Comparison of ENCODE assay signal across 7 cellular contexts in the genomic region with DNA sequence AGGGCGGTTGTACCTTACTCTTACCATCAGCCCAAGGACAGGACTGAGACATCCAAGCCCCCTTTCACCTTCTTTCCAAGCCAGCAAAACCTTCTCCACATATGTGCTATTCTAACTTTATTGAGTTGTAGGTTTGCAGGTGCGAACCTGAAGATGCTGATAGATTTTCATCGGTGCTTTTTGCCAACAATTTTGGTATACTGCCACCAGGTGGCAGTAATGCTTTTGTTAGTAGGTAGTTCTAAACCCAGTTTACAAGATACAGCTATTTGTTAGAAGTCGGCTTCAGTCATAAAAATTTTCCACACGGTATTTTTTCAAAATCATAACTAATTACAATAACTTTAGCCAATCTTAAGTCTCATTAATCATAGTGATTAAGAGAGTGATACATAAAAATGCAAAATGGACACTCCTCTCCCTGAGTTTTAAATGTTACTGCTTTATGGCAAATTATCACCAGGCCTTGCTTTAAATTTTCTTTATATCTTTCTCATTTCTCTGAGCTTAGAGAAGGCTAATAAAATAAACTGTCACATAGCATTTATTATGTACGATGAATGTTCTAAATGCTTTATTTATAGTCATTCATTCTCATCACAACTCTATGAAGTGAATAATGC. TPM values are rescaled to one million over a fixed set of nuclear protein-coding genes. Genes with fewer than 3 reads are reported as not detected.
DNase-seq lines count a peak whose midpoint lies in the region; ATAC-seq and TF ChIP-seq lines count a peak whose summit lies in the region.

No MANE protein-coding gene starts in this region.

- no peak for TF ChIP-seq POLR2A in breast epithelium (IDR thresholded peaks at IDR 0.05)

- ATAC-seq in GM21528 (IDR thresholded peaks at IDR 0.05; ENCODE audit: low FRiP score, unreplicated experiment): no peak

- H3K4me1 ChIP-seq in breast epithelium: no peaks in the 10 kb centered on the region

- H3K27ac ChIP-seq in breast epithelium: no peak overlapping the region

- intact Hi-C loops in breast epithelium (cut with DNase I; ENCODE audit: low total_unique reads): no loop called here

- H3K36me3 ChIP-seq in breast epithelium: no peaks in the 10 kb centered on the region

- peak; percentile 3 for DNase-seq in DMS 273 treated with DMSO at 0.1 percent for 48 hours (lab: John Stamatoyannopoulos, UW)
- peak; percentile 54 for DNase-seq in HCEC 1CT
- peak; percentile 68 for DNase-seq in OCI-M1 (lab: John Stamatoyannopoulos, UW)
- no peak for DNase-seq in breast epithelium (ENCODE audit: low spot score in 2 of 2)
- DNase-seq in lung microvascular endothelial cell (ENCODE audit: low read depth in 2 of 2): peak; percentile 68 to 75
- DNase-seq in DMS79 treated with DMSO at 0.1 percent for 48 hours (lab: John Stamatoyannopoulos, UW): no peak

- peaks cover 0 to 29% of the 10 kb centered on the region in 2 donors for H3K27me3 ChIP-seq in breast epithelium

- no peaks in the 10 kb centered on the region for H3K9me3 ChIP-seq in breast epithelium

- peak in 2 of 3 donors; percentile 28 to 42 for TF ChIP-seq CTCF in breast epithelium (IDR thresholded peaks at IDR 0.05)

- H3K4me3 ChIP-seq in breast epithelium: no peak overlapping the region

RNA-seq across cellular contexts. Expression of a gene that starts 0.6 kb away (rescaled TPM):
- total RNA-seq in breast epithelium (not detected), lung microvascular endothelial cell (not detected in 2 replicates)

RNA-seq across cellular contexts. Expression of a gene that starts 52.3 kb away (rescaled TPM):
- total RNA-seq in breast epithelium: 10 to 100 TPM in 2 of 3 donors, 1 to 10 TPM in 1; 5.6 to 11.3 (median 10.8) TPM
- 0.20 and 1.1 TPM in 2 replicates for total RNA-seq in lung microvascular endothelial cell

Comparison
In these comparisons a context has a peak if more than half of its experiments do, and no peak if none do; other contexts are left out.
1. DNase-seq: peak in DMS 273 treated with DMSO at 0.1 percent for 48 hours (single experiment), HCEC 1CT (single experiment), OCI-M1 (single experiment) and lung microvascular endothelial cell (2 of 2); none in breast epithelium (0 of 2) and DMS79 treated with DMSO at 0.1 percent for 48 hours (single experiment).